Comparison of ENCODE assay signal across 18 cellular contexts in the genomic region with DNA sequence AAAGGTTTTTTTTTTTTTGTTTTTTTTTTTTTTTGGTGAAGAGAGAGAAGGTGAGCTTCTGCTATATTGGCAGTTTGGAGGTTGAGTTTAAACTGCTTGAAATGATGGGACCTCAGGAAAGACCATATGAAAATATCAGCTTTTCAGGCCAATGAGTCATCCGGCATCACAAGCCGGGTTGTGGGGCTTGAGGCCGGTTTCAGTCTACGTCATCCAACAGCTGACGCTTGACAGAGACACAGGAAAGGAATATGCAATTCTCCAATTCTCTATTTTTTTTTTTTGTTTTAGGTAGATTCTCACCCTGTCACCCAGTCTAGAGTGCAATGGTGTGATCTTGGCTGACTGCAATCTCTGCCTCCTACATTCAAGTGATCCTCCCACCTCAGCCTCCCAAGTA. TPM values are rescaled to one million over a fixed set of nuclear protein-coding genes. Genes with fewer than 3 reads are reported as not detected.
A peak's percentile ranks its signal among the peaks of the same experiment; 100 is the strongest.
DNase-seq lines count a peak whose midpoint lies in the region; ATAC-seq, FAIRE-seq and TF ChIP-seq lines count a peak whose summit lies in the region.
"Had no signal": no experiment of that assay in that cellular context is flagged by ENCODE, and none has a peak within 500 bp of the region (broad histone marks: within the 10 kb centered on the region; RNA-seq: fewer than 3 reads in every experiment).

No MANE protein-coding gene starts in this region.

- ATAC-seq in IMR-90 (ENCODE audit: low read depth) (peak; percentile 31; the same call in 1 of the 2 replicates), K562 (no peak), lower lobe of right lung (no peak), HG03439 (IDR thresholded peaks at IDR 0.05; ENCODE audit: unreplicated experiment) (no peak)
- ATAC-seq: left cardiac atrium had no signal

- H3K18ac ChIP-seq in IMR-90 (ENCODE audit: low read depth, low read length) = no peak overlapping the region

- H2AFZ ChIP-seq in IMR-90 (replicated peaks; ENCODE audit: low read length, poor library complexity) = no peak overlapping the region
- no peak overlapping the region for H2AFZ ChIP-seq in K562 (ENCODE audit: low read depth, low read length)

- BruUV-seq in IMR-90 (replicated peaks; lab: Mats Ljungman, UMichigan) (no TSS peak), K562 (replicated peaks; lab: Mats Ljungman, UMichigan) (no TSS peak)

- TF ChIP-seq CTCF in IMR-90 (conservative IDR thresholded peaks at IDR 0.05; ENCODE audit: low read depth, low read length) (no peak), K562 (IDR thresholded peaks at IDR 0.05 in 2 of 3, conservative IDR thresholded peaks at IDR 0.05 in 1 of 3; ENCODE audit: insufficient read depth in 2 of 3, low read depth in 1 of 3, low read length in 3 of 3) (no peak), lower lobe of right lung (IDR thresholded peaks at IDR 0.05) (no peak)

- no peak for FAIRE-seq in K562 (lab: Jason Lieb, UNC)

- H3K36me3 ChIP-seq in IMR-90 (ENCODE audit: control insufficient read depth, insufficient read depth, low read length) (no peaks in the 10 kb centered on the region), K562 (ENCODE audit: control insufficient read depth, insufficient read depth, low read length) (no peaks in the 10 kb centered on the region), lower lobe of right lung (no peaks in the 10 kb centered on the region)

- H3K23ac ChIP-seq in IMR-90 (ENCODE audit: low read depth, low read length) = no peak overlapping the region

- no peak for TF ChIP-seq EP300 in K562 (IDR thresholded peaks at IDR 0.05; ENCODE audit: low read length)

- H3K4me3 ChIP-seq in IMR-90 (ENCODE audit: insufficient read depth, low read depth, low read length) = no peak overlapping the region
- H3K4me3 ChIP-seq in K562 = no peak overlapping the region
- H3K4me3 ChIP-seq in lower lobe of right lung = no peak overlapping the region

- intact Hi-C loops in IMR-90 (cut with micrococcal nuclease) = no loop called here
- intact Hi-C loops in K562 (cut with micrococcal nuclease) = no loop called here
- intact Hi-C loops in lower lobe of right lung (cut with DNase I) = no loop called here

- no peak overlapping the region for H2AK5ac ChIP-seq in IMR-90 (ENCODE audit: low read depth, low read length)

- DNase-seq in Daoy (ENCODE audit: low read depth) (peak; percentile 40), IMR-90 (peak; percentile 94), K562 (ENCODE audit: extremely low read depth in 1 of 4, low spot score in 3 of 4) (peak in 1 of 4 experiments; percentile 11), lower lobe of right lung (peak; percentile 51), GM03348 (ENCODE audit: low spot score) (no peak)
- no peak for DNase-seq in activated CD8-positive, alpha-beta memory T cell treated with anti-CD3 and anti-CD28 coated beads, Interleukin-2, amount 50 U/mL, for 4 hours
- no peak for DNase-seq in stimulated activated CD4-positive, alpha-beta T cell treated with anti-CD3 and anti-CD28 coated beads, Interleukin-1b, Interleukin-23, amount 100 ng/mL, for 48 hours
- DNase-seq: activated effector memory CD4-positive, alpha-beta T cell treated with anti-CD3 and anti-CD28 coated beads, Interleukin-2, amount 50 U/mL, for 16 hours; anterior cingulate cortex; Calu3; cortex of kidney; erythroblast; left cardiac atrium; NCI-H187 treated with DMSO at 0.1 percent for 48 hours; substantia nigra; SW 1271 had no signal

- 100% methylated on average over 1 of the region's 5 CpGs; no CpG with 5 or more reads in 1 of the 2 experiments for WGBS in IMR-90 (ENCODE audit: extremely low coverage in 2 of 2, insufficient read length in 1 of 2), 2 experiments
- WGBS in K562 (ENCODE audit: insufficient coverage, low coverage, missing lambda C conversion rate) = 4% methylated on average over 5 of the region's 5 CpGs

- H3K9me3 ChIP-seq in IMR-90 (ENCODE audit: control insufficient read depth, insufficient read depth, low read length) = no peaks in the 10 kb centered on the region
- no peaks in the 10 kb centered on the region for H3K9me3 ChIP-seq in K562 (replicated peaks; ENCODE audit: control insufficient read depth, insufficient read depth, low read depth, low read length)
- H3K9me3 ChIP-seq in lower lobe of right lung = no peaks in the 10 kb centered on the region

- H3K79me2 ChIP-seq in K562 (ENCODE audit: control insufficient read depth, insufficient read depth, low read length) = no peaks in the 10 kb centered on the region

- H3K27ac ChIP-seq in IMR-90 (ENCODE audit: insufficient read depth, low read length) (no peak overlapping the region), K562 (ENCODE audit: extremely low read depth, low read depth, low read length) (no peak overlapping the region), lower lobe of right lung (no peak overlapping the region)

- H3K9ac ChIP-seq in IMR-90 (ENCODE audit: low read depth, low read length) (no peak overlapping the region), K562 (ENCODE audit: insufficient read depth in 1 of 2, low read depth in 2 of 2, low read length in 2 of 2) (no peak overlapping the region)

- H3K27me3 ChIP-seq in IMR-90 (ENCODE audit: control insufficient read depth, insufficient read depth, low read length) (no peaks in the 10 kb centered on the region), K562 (ENCODE audit: control insufficient read depth in 2 of 2, insufficient read depth in 2 of 2, low read length in 2 of 2) (peaks cover 9 to 30% of the 10 kb centered on the region in 2 experiments; a peak in 4 of 5 replicates), lower lobe of right lung (ENCODE audit: low read depth) (no peaks in the 10 kb centered on the region)

- in situ Hi-C loops in IMR-90 (cut with MboI; ENCODE audit: low sequenced_read_pairs) (no loop called here), K562 (cut with MboI) (no loop called here)

- CTCF ChIA-PET in IMR-90 (lab: Yijun Ruan, JAX) (interaction anchor here (0.6 to 0.7 kb wide), 3 partner anchors 75 to 112 kb away, joined by 4 to 11 read pairs (median 9); no protein-coding TSS in a partner anchor), K562 (lab: Yijun Ruan, JAX; ENCODE audit: low intra/inter-chr PET ratio) (interaction anchor here (0.7 kb wide), 1 partner anchor 21 kb away, joined by 4 read pairs; no protein-coding TSS in a partner anchor)

- H4K91ac ChIP-seq in IMR-90 (ENCODE audit: insufficient read depth, low read depth, low read length) = no peak overlapping the region

- no peak overlapping the region for H3K56ac ChIP-seq in IMR-90 (ENCODE audit: extremely low read depth, insufficient read depth, low read length)

- H3K4me2 ChIP-seq in IMR-90 (ENCODE audit: low read depth, low read length) (no peak overlapping the region), K562 (ENCODE audit: insufficient read depth, low read length) (no peak overlapping the region)

- H3K79me1 ChIP-seq in IMR-90 (ENCODE audit: low read depth in 1 of 2, low read length in 2 of 2) = no peaks in the 10 kb centered on the region

- TF ChIP-seq POLR2A in IMR-90 (IDR thresholded peaks at IDR 0.05; ENCODE audit: low read depth, low read length) (no peak), K562 (conservative IDR thresholded peaks at IDR 0.05) (no peak)

- dilution Hi-C loops in IMR-90 (cut with HindIII; ENCODE audit: low sequenced_read_pairs, unreplicated experiment) = no loop called here

- H2BK20ac ChIP-seq in IMR-90 (ENCODE audit: low read depth, low read length) = no peak overlapping the region

- no peak overlapping the region for H2AK9ac ChIP-seq in IMR-90 (replicated peaks; ENCODE audit: low read depth, low read length, poor library complexity)

- no peaks in the 10 kb centered on the region for H4K20me1 ChIP-seq in IMR-90 (ENCODE audit: insufficient read depth, low read length)
- no peaks in the 10 kb centered on the region; the same call in 1 of the 2 replicates for H4K20me1 ChIP-seq in K562 (replicated peaks; ENCODE audit: control insufficient read depth, insufficient read depth, low read length)

- H2BK5ac ChIP-seq in IMR-90 (ENCODE audit: low read depth, low read length, poor library complexity, severe bottlenecking) = no peak overlapping the region

- TF ChIP-seq RAD21 in IMR-90 (IDR thresholded peaks at IDR 0.05; ENCODE audit: low read length) = no peak
- no peak for TF ChIP-seq RAD21 in K562 (CRISPR knock-in tag; conservative IDR thresholded peaks at IDR 0.05 in 1 of 2, IDR thresholded peaks at IDR 0.05 in 1 of 2)

- H3K14ac ChIP-seq in IMR-90 (replicated peaks; ENCODE audit: low read depth, low read length) = no peak overlapping the region

- H3K4me1 ChIP-seq in IMR-90 (ENCODE audit: control insufficient read depth, insufficient read depth, low read length) = peaks cover 10% of the 10 kb centered on the region
- no peaks in the 10 kb centered on the region for H3K4me1 ChIP-seq in K562 (replicated peaks in 1 of 2; ENCODE audit: control insufficient read depth in 2 of 2, insufficient read depth in 2 of 2, low read length in 2 of 2)
- H3K4me1 ChIP-seq in lower lobe of right lung = no peaks in the 10 kb centered on the region

- H4K5ac ChIP-seq in IMR-90 (ENCODE audit: low read depth, low read length) = no peak overlapping the region

- H2BK15ac ChIP-seq in IMR-90 (ENCODE audit: low read depth, low read length) = no peak overlapping the region; the same call in 2 of the 3 replicates

- H3K4ac ChIP-seq in IMR-90 (ENCODE audit: low read depth, low read length) = no peak overlapping the region

- H3K9me1 ChIP-seq in IMR-90 (ENCODE audit: insufficient read depth, low read length) (peaks cover 8% of the 10 kb centered on the region), K562 (ENCODE audit: control insufficient read depth, insufficient read depth, low read length) (no peaks in the 10 kb centered on the region)

- POLR2A ChIA-PET in IMR-90 (lab: Charles Lee; ENCODE audit: unreplicated experiment) = interaction anchor here (0.6 to 0.8 kb wide), 3 partner anchors 31 to 104 kb away, joined by 3 to 14 read pairs (median 6); no protein-coding TSS in a partner anchor
- POLR2A ChIA-PET in K562 (lab: Yijun Ruan, JAX) = interaction anchor here (0.6 kb wide), 2 partner anchors 220 to 539 kb away, joined by 3 read pairs; no protein-coding TSS in a partner anchor

- H2BK120ac ChIP-seq in IMR-90 (ENCODE audit: low read depth, low read length) = no peak overlapping the region; the same call in 1 of the 2 replicates

- H4K8ac ChIP-seq in IMR-90 (ENCODE audit: low read depth in 2 of 2, low read length in 2 of 2) = no peak overlapping the region

RNA-seq across cellular contexts. Expression of a gene that starts 52.4 kb away (rescaled TPM):
- total RNA-seq in Daoy (2014; rRNA removed; shearing (Covaris generic)) = not detected in 2 replicates
- under 0.01 TPM in 2 replicates for total RNA-seq in IMR-90 (2012; rRNA removed)
- polyA plus RNA-seq in IMR-90 (2012; rRNA removed) = 0.02 and 0.04 TPM in 2 replicates
- polyA plus RNA-seq in IMR-90 (2012; cell fraction: cytosol; rRNA removed) = 0.01 TPM in 1 of 2 replicates, not detected in the other
- polyA plus RNA-seq in IMR-90 (2012; cell fraction: nucleus; rRNA removed; ENCODE audit: low replicate concordance) = under 0.01 and 0.02 TPM in 2 replicates
- 0.19 and 0.23 TPM in 2 replicates for total RNA-seq in K562 (2011; cell fraction: chromatin; rRNA removed; ENCODE audit: low replicate concordance)
- 0.13 TPM in 1 of 2 replicates, not detected in the other for total RNA-seq in K562 (2011; cell fraction: nucleolus; rRNA removed)
- total RNA-seq in K562 (2011; cell fraction: nucleoplasm; rRNA removed) = 0.31 and 0.37 TPM in 2 replicates
- total RNA-seq in K562 (2014; rRNA removed) = 0.04 TPM in 1 of 2 replicates, not detected in the other
- 0.15 and 0.16 TPM in 2 replicates for total RNA-seq in K562 (2014; rRNA removed; fragmentation: Illumina TruSeq; extraction: Trizol)
- total RNA-seq in K562 (2015; rRNA removed; fragmentation: Illumina TruSeq; extraction: Trizol) = 0.15 and 0.18 TPM in 2 replicates
- 0.07 TPM in 2 replicates for total RNA-seq in K562 (2021)
- 0.21 and 0.53 TPM in 2 replicates for polyA plus RNA-seq in K562 (2011; rRNA removed)
- 0.15 and 0.46 TPM in 2 replicates for polyA plus RNA-seq in K562 (2011; cell fraction: cytosol; rRNA removed)
- 0.14 and 0.70 TPM in 2 replicates for polyA plus RNA-seq in K562 (2011; cell fraction: nucleus; rRNA removed)
- polyA plus RNA-seq in K562 (2012) = 0.07 and 0.19 TPM in 2 replicates
- polyA plus RNA-seq in K562 (2014; fragmentation: Illumina TruSeq; extraction: Trizol) = 0.06 and 0.17 TPM in 2 replicates
- polyA plus RNA-seq in K562 (2014; fragmentation: Nextera tagmentation; extraction: Ambion mirVana) = under 1 TPM; 0.13 TPM
- 0.12 and 0.31 TPM in 2 replicates for polyA plus RNA-seq in K562 (2014; rRNA removed)
- 0.25 and 1.3 TPM in 2 replicates for polyA minus RNA-seq in K562 (2011; rRNA and poly(A)+ RNA removed)
- 0.36 TPM in 1 of 2 replicates, not detected in the other for polyA minus RNA-seq in K562 (2011; cell fraction: cytosol; rRNA and poly(A)+ RNA removed)
- polyA minus RNA-seq in K562 (2011; cell fraction: nucleus; rRNA and poly(A)+ RNA removed) = 0.13 and 0.56 TPM in 2 replicates
- total RNA-seq in lower lobe of right lung = 0.09 TPM
- total RNA-seq: left cardiac atrium, OCI-LY7 had no signal

Comparison
In these comparisons a context has a peak if more than half of its experiments do, and no peak if none do; other contexts are left out.
1. DNase-seq: peak in Daoy (single experiment), IMR-90 (single experiment) and lower lobe of right lung (single experiment); none in activated CD8-positive, alpha-beta memory T cell treated with anti-CD3 and anti-CD28 coated beads, Interleukin-2, amount 50 U/mL, for 4 hours (single experiment), stimulated activated CD4-positive, alpha-beta T cell treated with anti-CD3 and anti-CD28 coated beads, Interleukin-1b, Interleukin-23, amount 100 ng/mL, for 48 hours (single experiment) and GM03348 (single experiment).